In the genomic region with DNA sequence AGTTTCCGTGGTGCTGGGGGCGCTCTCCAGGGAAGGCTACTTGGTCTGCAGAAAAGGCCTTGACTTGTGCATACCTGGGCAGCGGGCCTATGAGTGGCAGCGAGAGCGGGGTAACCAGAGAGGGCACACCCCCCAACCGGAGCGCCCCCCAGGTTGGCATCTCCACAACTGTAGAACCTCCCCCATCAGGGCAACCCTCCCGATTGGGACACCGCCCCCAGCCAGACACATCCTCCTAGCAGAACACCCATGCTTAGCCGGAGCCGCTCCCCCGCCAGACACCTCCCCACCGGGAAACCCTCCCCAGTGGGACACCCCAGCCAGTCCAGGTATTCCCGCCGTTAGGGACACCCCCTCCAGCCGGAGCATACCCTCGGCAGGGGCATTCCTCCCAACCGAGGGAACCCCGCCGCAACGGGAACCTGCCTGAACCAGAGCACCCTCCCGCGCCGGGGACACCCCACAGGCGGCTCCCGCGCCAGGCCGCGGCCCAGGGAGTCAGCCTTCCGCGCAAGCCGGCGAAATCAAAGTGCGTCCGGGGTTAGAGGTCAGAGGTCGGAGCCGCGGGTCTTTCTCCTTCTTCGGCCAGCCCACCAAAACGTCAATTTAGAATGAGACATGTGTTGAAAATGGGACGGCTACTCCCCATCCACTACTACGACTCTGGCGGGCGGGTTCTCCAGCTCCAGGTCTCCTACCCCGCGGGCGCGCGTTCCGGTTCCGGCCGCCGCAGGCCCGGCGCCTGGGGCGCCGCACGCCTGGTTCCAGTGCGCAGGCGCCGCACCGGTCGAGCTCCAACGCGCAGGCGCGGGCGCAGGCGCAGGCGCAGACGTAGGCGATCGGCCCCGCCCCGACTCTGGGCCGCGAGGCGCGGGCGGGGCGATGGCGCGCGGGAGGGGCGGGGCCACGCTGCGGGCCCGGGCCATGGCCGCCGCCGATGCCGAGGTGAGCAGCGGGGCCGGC, we compare ENCODE assay signal across 1 cellular context.
A peak's percentile ranks its signal among the peaks of the same experiment; 100 is the strongest.
TF ChIP-seq lines count a peak whose summit lies in the region.

EHMT1 (plus strand) TSS at position 901 of the 963 bp plus-strand sequence; CDS start at position 925, 24 bp downstream.

TF ChIP-seq in K562, 482 proteins besides CTCF, POLR2A, EP300 and RAD21 (continued from another document and continues in another):
- TF ChIP-seq ZNF407 (IDR thresholded peaks at IDR 0.05; ENCODE audit: low read depth) (no peak), CHAMP1 (IDR thresholded peaks at IDR 0.05) (no peak), SMARCC2 (IDR thresholded peaks at IDR 0.05; ENCODE audit: low read depth) (no peak), PHB (CRISPR knock-in tag; IDR thresholded peaks at IDR 0.05) (peak; percentile 80; the same call in 1 of the 2 replicates), ZNF780A (CRISPR knock-in tag; IDR thresholded peaks at IDR 0.05) (peak; percentile 68; the same call in 1 of the 2 replicates), ADNP (tag; IDR thresholded peaks at IDR 0.05) (no peak), NFIC (IDR thresholded peaks at IDR 0.05) (no peak), RBM14 (IDR thresholded peaks at IDR 0.05; ENCODE audit: borderline replicate concordance, insufficient read depth, low read depth, low read length) (no peak), ZHX1 (conservative IDR thresholded peaks at IDR 0.05; ENCODE audit: low read length) (no peak), CHD2 (IDR thresholded peaks at IDR 0.05; ENCODE audit: low read depth, low read length) (no peak), ZNF277 (CRISPR knock-in tag; IDR thresholded peaks at IDR 0.05; ENCODE audit: borderline replicate concordance) (no peak), TSC22D4 (tag; IDR thresholded peaks at IDR 0.05) (no peak), MEF2D (tag; conservative IDR thresholded peaks at IDR 0.05; ENCODE audit: low read depth) (no peak), KAT7 (CRISPR knock-in tag; IDR thresholded peaks at IDR 0.05; ENCODE audit: borderline replicate concordance) (no peak), CGGBP1 (CRISPR knock-in tag; IDR thresholded peaks at IDR 0.05) (no peak), HOXB6 (CRISPR knock-in tag; IDR thresholded peaks at IDR 0.05; ENCODE audit: borderline replicate concordance) (no peak), YBX1 (IDR thresholded peaks at IDR 0.05) (no peak), ZNF212 (CRISPR knock-in tag; IDR thresholded peaks at IDR 0.05) (peak; percentile 49; the same call in 1 of the 2 replicates), SP1 (CRISPR knock-in tag; IDR thresholded peaks at IDR 0.05) (no peak; the same call in 1 of the 2 replicates), HDGF (IDR thresholded peaks at IDR 0.05) (no peak), POLR2AphosphoS5 (IDR thresholded peaks at IDR 0.05; ENCODE audit: control insufficient read depth, insufficient read depth, low read depth, low read length) (peak; percentile 65; the same call in 1 of the 2 replicates), SIX5 (IDR thresholded peaks at IDR 0.05; ENCODE audit: borderline replicate concordance in 1 of 2, insufficient read depth in 1 of 2, low read depth in 1 of 2, low read length in 2 of 2) (peak in 1 of 2 experiments; percentile 24; a peak in 1 of 4 replicates), MLX (CRISPR knock-in tag; conservative IDR thresholded peaks at IDR 0.05) (no peak), LARP7 (IDR thresholded peaks at IDR 0.05) (no peak), SRSF3 (IDR thresholded peaks at IDR 0.05; ENCODE audit: insufficient read depth, low read length) (no peak), RBM25 (IDR thresholded peaks at IDR 0.05; ENCODE audit: low read depth, low read length, severe bottlenecking) (no peak), ZNF408 (CRISPR knock-in tag; IDR thresholded peaks at IDR 0.05; ENCODE audit: low read depth) (no peak), ZNF436 (CRISPR knock-in tag; IDR thresholded peaks at IDR 0.05) (peak; percentile 47; the same call in 1 of the 2 replicates), EHMT2 (IDR thresholded peaks at IDR 0.05) (no peak), ERF (CRISPR knock-in tag; IDR thresholded peaks at IDR 0.05) (peak; percentile 83; the same call in 1 of the 2 replicates), MTF1 (CRISPR knock-in tag; IDR thresholded peaks at IDR 0.05; ENCODE audit: borderline replicate concordance) (no peak), FOXO4 (CRISPR knock-in tag; IDR thresholded peaks at IDR 0.05) (no peak)
- TF ChIP-seq, protein P1, sequence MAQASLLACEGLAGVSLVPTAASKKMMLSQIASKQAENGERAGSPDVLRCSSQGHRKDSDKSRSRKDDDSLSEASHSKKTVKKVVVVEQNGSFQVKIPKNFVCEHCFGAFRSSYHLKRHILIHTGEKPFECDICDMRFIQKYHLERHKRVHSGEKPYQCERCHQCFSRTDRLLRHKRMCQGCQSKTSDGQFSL (CRISPR knock-in tag; IDR thresholded peaks at IDR 0.05): no peak
- TF ChIP-seq, protein P1 (tag; IDR thresholded peaks at IDR 0.05): no peak
- TF ChIP-seq, protein P2, sequence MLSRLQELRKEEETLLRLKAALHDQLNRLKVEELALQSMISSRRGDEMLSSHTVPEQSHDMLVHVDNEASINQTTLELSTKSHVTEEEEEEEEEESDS (CRISPR knock-in tag; IDR thresholded peaks at IDR 0.05): no peak
- TF ChIP-seq, protein P3, sequence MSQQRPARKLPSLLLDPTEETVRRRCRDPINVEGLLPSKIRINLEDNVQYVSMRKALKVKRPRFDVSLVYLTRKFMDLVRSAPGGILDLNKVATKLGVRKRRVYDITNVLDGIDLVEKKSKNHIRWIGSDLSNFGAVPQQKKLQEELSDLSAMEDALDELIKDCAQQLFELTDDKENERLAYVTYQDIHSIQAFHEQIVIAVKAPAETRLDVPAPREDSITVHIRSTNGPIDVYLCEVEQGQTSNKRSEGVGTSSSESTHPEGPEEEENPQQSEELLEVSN (IDR thresholded peaks at IDR 0.05; ENCODE audit: borderline replicate concordance in 1 of 2, extremely low read depth in 1 of 2, insufficient read depth in 1 of 2, insufficient read length in 1 of 2, low read depth in 1 of 2, low read length in 1 of 2, poor library complexity in 1 of 2, severe bottlenecking in 1 of 2): peak in 1 of 2 experiments; percentile 54
